9 cellular contexts compared by ENCODE assay signal in the genomic region with DNA sequence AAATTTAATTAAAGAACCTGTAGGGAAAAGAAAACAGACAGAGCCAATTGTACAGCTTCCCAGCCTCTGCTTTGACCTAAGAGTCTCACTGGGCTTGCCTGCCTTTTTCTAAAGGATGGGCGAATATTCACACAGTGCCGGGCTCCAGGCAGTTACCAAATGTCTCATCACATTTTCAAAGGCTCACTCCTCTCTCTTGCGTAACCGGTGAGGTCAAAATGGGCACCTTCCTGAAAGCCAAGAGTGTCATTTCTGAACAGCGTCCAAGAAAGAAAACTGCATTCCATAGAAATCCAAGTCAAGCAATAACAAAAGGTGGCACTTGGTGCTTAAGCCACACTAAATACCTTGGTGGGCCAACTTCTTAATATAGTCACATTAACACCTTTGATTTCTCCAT. TPM values are rescaled to one million over a fixed set of nuclear protein-coding genes. Genes with fewer than 3 reads are reported as not detected.
DNase-seq lines count a peak whose midpoint lies in the region; ATAC-seq, FAIRE-seq and TF ChIP-seq lines count a peak whose summit lies in the region.
"Had no signal": no experiment of that assay in that cellular context is flagged by ENCODE, and none has a peak within 500 bp of the region (broad histone marks: within the 10 kb centered on the region; RNA-seq: fewer than 3 reads in every experiment).

No MANE protein-coding gene starts in this region.

- in situ Hi-C loops in K562 (cut with MboI), result no loop called here

- FAIRE-seq in K562 (lab: Jason Lieb, UNC) (peak; percentile 15), kidney (lab: Jason Lieb, UNC) (no peak), GM12892 (lab: Jason Lieb, UNC) (no peak)

- no peaks in the 10 kb centered on the region for H3K9me1 ChIP-seq in K562 (ENCODE audit: control insufficient read depth, insufficient read depth, low read length)

- H4K20me1 ChIP-seq in K562 (replicated peaks; ENCODE audit: control insufficient read depth, insufficient read depth, low read length), result no peaks in the 10 kb centered on the region

- ATAC-seq in K562 (peak; percentile 28), HG03442 (IDR thresholded peaks at IDR 0.05; ENCODE audit: unreplicated experiment) (no peak)

- peak overlapping the region; percentile 92 for H2AFZ ChIP-seq in K562 (ENCODE audit: low read depth, low read length)

- H3K79me2 ChIP-seq in K562 (ENCODE audit: control insufficient read depth, insufficient read depth, low read length), result no peaks in the 10 kb centered on the region; the same call in 2 of the 3 replicates

- 25% methylated on average over 5 of the region's 5 CpGs for WGBS in K562 (ENCODE audit: insufficient coverage, low coverage, missing lambda C conversion rate)

- H3K4me1 ChIP-seq in K562 (replicated peaks in 1 of 2; ENCODE audit: control insufficient read depth in 2 of 2, insufficient read depth in 2 of 2, low read length in 2 of 2) (peaks cover 7 to 42% of the 10 kb centered on the region in 2 experiments; a peak in 4 of 5 replicates), kidney (ENCODE audit: control insufficient read depth in 1 of 2, insufficient read depth in 1 of 2, low read depth in 1 of 2, low read length in 2 of 2) (peaks cover 6 to 10% of the 10 kb centered on the region in 2 donors), subcutaneous abdominal adipose tissue (ENCODE audit: control insufficient read depth in 5 of 5, insufficient read depth in 5 of 5, low read length in 5 of 5) (peaks cover 4 to 31% (median 27%) of the 10 kb centered on the region in 5 donors)

- POLR2A ChIA-PET in K562 (lab: Yijun Ruan, JAX), result interaction anchor here (0.6 to 2.5 kb wide), 8 partner anchors 8 to 216 kb away, joined by 3 to 10 read pairs (median 4); no protein-coding TSS in a partner anchor

- peak overlapping the region; percentile 63; the same call in 1 of the 3 replicates for H3K27ac ChIP-seq in K562 (ENCODE audit: extremely low read depth, low read depth, low read length)
- peak overlapping the region; percentile 57 to 78 for H3K27ac ChIP-seq in kidney (ENCODE audit: low read depth in 2 of 2, low read length in 2 of 2)
- peak overlapping the region; percentile 96 for H3K27ac ChIP-seq in subcutaneous abdominal adipose tissue (ENCODE audit: low read depth, low read length)

- TF ChIP-seq EP300 in Ishikawa (IDR thresholded peaks at IDR 0.05; ENCODE audit: borderline replicate concordance) (no peak), K562 (IDR thresholded peaks at IDR 0.05; ENCODE audit: low read length) (no peak)

- H3K4me2 ChIP-seq in K562 (ENCODE audit: insufficient read depth, low read length), result peak overlapping the region; percentile 23

- no peaks in the 10 kb centered on the region for H3K36me3 ChIP-seq in K562 (ENCODE audit: control insufficient read depth, insufficient read depth, low read length)
- no peaks in the 10 kb centered on the region for H3K36me3 ChIP-seq in kidney (ENCODE audit: control insufficient read depth in 1 of 2, insufficient read depth in 2 of 2, low read length in 2 of 2)
- peaks cover 3 to 7% (median 4%) of the 10 kb centered on the region in 5 donors for H3K36me3 ChIP-seq in subcutaneous abdominal adipose tissue (ENCODE audit: control insufficient read depth in 5 of 5, insufficient read depth in 5 of 5, low read length in 5 of 5)

- CTCF ChIA-PET in K562 (lab: Yijun Ruan, JAX; ENCODE audit: low intra/inter-chr PET ratio), result no interaction called here

- no peak; the same call in 1 of the 2 replicates for TF ChIP-seq RAD21 in Ishikawa (IDR thresholded peaks at IDR 0.05; ENCODE audit: low read depth)
- no peak for TF ChIP-seq RAD21 in K562 (CRISPR knock-in tag; conservative IDR thresholded peaks at IDR 0.05 in 1 of 2, IDR thresholded peaks at IDR 0.05 in 1 of 2)

- intact Hi-C loops in K562 (cut with micrococcal nuclease) (loop anchor here (5.0 kb wide), 3 partner anchors 113 to 163 kb away; partner anchors contain the start of gene FRRS1), kidney (cut with DNase I) (no loop called here)

- H3K9ac ChIP-seq in K562 (ENCODE audit: insufficient read depth in 1 of 2, low read depth in 2 of 2, low read length in 2 of 2) (no peak overlapping the region; a peak in 1 of 4 replicates), kidney (ENCODE audit: low read length in 2 of 2) (no peak overlapping the region), subcutaneous abdominal adipose tissue (ENCODE audit: low read length in 5 of 5) (peak overlapping the region in 4 of 5 donors; percentile 17 to 99 (median 21))

- H3K27me3 ChIP-seq in K562 (ENCODE audit: control insufficient read depth in 2 of 2, insufficient read depth in 2 of 2, low read length in 2 of 2) (no peaks in the 10 kb centered on the region), subcutaneous abdominal adipose tissue (ENCODE audit: control insufficient read depth in 5 of 5, insufficient read depth in 4 of 5, low read length in 5 of 5) (no peaks in the 10 kb centered on the region)

- no peak for TF ChIP-seq POLR2A in K562 (conservative IDR thresholded peaks at IDR 0.05)
- TF ChIP-seq POLR2A in GM12892 (IDR thresholded peaks at IDR 0.05; ENCODE audit: low read depth, low read length), result no peak

- H3K9me3 ChIP-seq in K562 (replicated peaks; ENCODE audit: control insufficient read depth, insufficient read depth, low read depth, low read length) (no peaks in the 10 kb centered on the region), kidney (ENCODE audit: control insufficient read depth in 1 of 2, low read length in 2 of 2) (no peaks in the 10 kb centered on the region), subcutaneous abdominal adipose tissue (ENCODE audit: control insufficient read depth in 5 of 5, low read length in 5 of 5) (no peaks in the 10 kb centered on the region)

- TF ChIP-seq CTCF in K562 (IDR thresholded peaks at IDR 0.05 in 2 of 3, conservative IDR thresholded peaks at IDR 0.05 in 1 of 3; ENCODE audit: insufficient read depth in 2 of 3, low read depth in 1 of 3, low read length in 3 of 3) (no peak; a peak in 1 of 6 replicates), kidney (IDR thresholded peaks at IDR 0.05; ENCODE audit: borderline replicate concordance, extremely low read depth, insufficient read depth) (no peak)

- no TSS peak for BruUV-seq in K562 (replicated peaks; lab: Mats Ljungman, UMichigan)

- no peak overlapping the region for H3K4me3 ChIP-seq in K562
- H3K4me3 ChIP-seq in kidney (ENCODE audit: low read length in 2 of 2), result peak overlapping the region in 1 of 2 donors; percentile 57
- H3K4me3 ChIP-seq in subcutaneous abdominal adipose tissue (ENCODE audit: low read depth in 1 of 5, low read length in 5 of 5), result peak overlapping the region in 4 of 5 donors; percentile 75 to 91 (median 78)

- DNase-seq in K562 (ENCODE audit: extremely low read depth in 1 of 4, low spot score in 3 of 4) (peak in 2 of 4 experiments; percentile 24 to 53), kidney (no peak), NCI-H1436 treated with DMSO at 0.1 percent for 48 hours (lab: John Stamatoyannopoulos, UW) (no peak), GM12892 (ENCODE audit: insufficient read length) (no peak)
- DNase-seq in stimulated activated naive CD4-positive, alpha-beta T cell (lab: John Stamatoyannopoulos, UW), result no peak
- DNase-seq: immature natural killer cell had no signal

TF ChIP-seq in Ishikawa, 13 proteins besides CTCF, POLR2A, EP300 and RAD21 (continues in another document):
- TF ChIP-seq ZBTB7A (IDR thresholded peaks at IDR 0.05; ENCODE audit: low read depth) (no peak), TEAD4 (IDR thresholded peaks at IDR 0.05) (peak; percentile 67), YY1 (IDR thresholded peaks at IDR 0.05; ENCODE audit: low read depth) (0 out of 2 replicates have a peak, but pooled peaks have one; percentile 24), TAF1 (IDR thresholded peaks at IDR 0.05; ENCODE audit: low read depth) (no peak), FOXM1 (IDR thresholded peaks at IDR 0.05; ENCODE audit: borderline replicate concordance, low read depth) (peak; percentile 12; the same call in 1 of the 2 replicates), EGR1 (IDR thresholded peaks at IDR 0.05) (no peak)

TF ChIP-seq in K562, 482 proteins besides CTCF, POLR2A, EP300 and RAD21 (continues in another document):
- TF ChIP-seq NUFIP1 (IDR thresholded peaks at IDR 0.05; ENCODE audit: partially characterized antibody) (no peak), NR3C1 (CRISPR knock-in tag; IDR thresholded peaks at IDR 0.05) (no peak), EP400 (IDR thresholded peaks at IDR 0.05) (no peak), JUND (IDR thresholded peaks at IDR 0.05; ENCODE audit: borderline replicate concordance, low read depth, low read length) (peak; percentile 19; the same call in 1 of the 2 replicates), JUND (tag; IDR thresholded peaks at IDR 0.05; ENCODE audit: borderline replicate concordance, low read depth, low read length) (no peak), SMAD1 (IDR thresholded peaks at IDR 0.05; ENCODE audit: low read depth, low read length, partially characterized antibody) (no peak), TRIM24 (IDR thresholded peaks at IDR 0.05) (peak; percentile 21 to 32; a peak in 2 of 4 replicates), NFIC (IDR thresholded peaks at IDR 0.05) (peak; percentile 37; the same call in 1 of the 2 replicates), RCOR1 (IDR thresholded peaks at IDR 0.05; ENCODE audit: borderline replicate concordance in 1 of 2, low read depth in 2 of 2, low read length in 2 of 2) (peak in 1 of 2 experiments; percentile 2; a peak in 1 of 4 replicates), NCOA4 (IDR thresholded peaks at IDR 0.05; ENCODE audit: partially characterized antibody) (no peak)

RNA-seq across cellular contexts. Expression of gene PALMD, which starts 0.7 kb away (rescaled TPM):
- total RNA-seq in K562 (2011; cell fraction: chromatin; rRNA removed; ENCODE audit: low replicate concordance), result 1.6 and 2.4 TPM in 2 replicates
- 0.67 and 1.2 TPM in 2 replicates for total RNA-seq in K562 (2011; cell fraction: nucleolus; rRNA removed)
- 1.6 and 4.3 TPM in 2 replicates for total RNA-seq in K562 (2011; cell fraction: nucleoplasm; rRNA removed)
- total RNA-seq in K562 (2014; rRNA removed), result 5.4 and 5.7 TPM in 2 replicates
- 8.4 and 8.6 TPM in 2 replicates for total RNA-seq in K562 (2014; rRNA removed; fragmentation: Illumina TruSeq; extraction: Trizol)
- total RNA-seq in K562 (2015; rRNA removed; fragmentation: Illumina TruSeq; extraction: Trizol), result 12.1 and 13.5 TPM in 2 replicates
- 3.5 and 4.0 TPM in 2 replicates for total RNA-seq in K562 (2021)
- 0.19 and 3.3 TPM in 2 replicates for polyA plus RNA-seq in K562 (2011; rRNA removed)
- 0.06 and 0.76 TPM in 2 replicates for polyA plus RNA-seq in K562 (2011; cell fraction: cytosol; rRNA removed)
- 0.20 and 2.5 TPM in 2 replicates for polyA plus RNA-seq in K562 (2011; cell fraction: nucleus; rRNA removed)
- 3.8 and 4.5 TPM in 2 replicates for polyA plus RNA-seq in K562 (2012)
- polyA plus RNA-seq in K562 (2014; fragmentation: Illumina TruSeq; extraction: Trizol), result 7.9 and 12.2 TPM in 2 replicates
- polyA plus RNA-seq in K562 (2014; fragmentation: Nextera tagmentation; extraction: Ambion mirVana), result 1 to 10 TPM; 2.7 to 6.5 TPM
- polyA plus RNA-seq in K562 (2014; rRNA removed), result 4.5 and 4.9 TPM in 2 replicates
- 0.24 and 3.3 TPM in 2 replicates for polyA minus RNA-seq in K562 (2011; rRNA and poly(A)+ RNA removed)
- 2.2 TPM in 1 of 2 replicates, not detected in the other for polyA minus RNA-seq in K562 (2011; cell fraction: cytosol; rRNA and poly(A)+ RNA removed)
- 0.56 and 1.8 TPM in 2 replicates for polyA minus RNA-seq in K562 (2011; cell fraction: nucleus; rRNA and poly(A)+ RNA removed)
- 25.2 TPM for total RNA-seq in kidney
- 10.1 TPM for polyA plus RNA-seq in kidney (ENCODE audit: insufficient read depth, low read depth, low replicate concordance)
- not detected for polyA plus RNA-seq in GM12892 (2012; ENCODE audit: missing spikeins)
- polyA plus RNA-seq: immature natural killer cell had no signal

Comparison
In these comparisons a context has a peak if more than half of its experiments do, and no peak if none do; other contexts are left out.
1. H3K9ac ChIP-seq: peak in subcutaneous abdominal adipose tissue (4 of 5); none in K562 (0 of 2) and kidney (0 of 2).
2. Peak in every context shown above with its lines, with median percentiles within 50 percentile points of each other: H3K27ac ChIP-seq.